ENCODE assay signal across 14 cellular contexts in the genomic region with DNA sequence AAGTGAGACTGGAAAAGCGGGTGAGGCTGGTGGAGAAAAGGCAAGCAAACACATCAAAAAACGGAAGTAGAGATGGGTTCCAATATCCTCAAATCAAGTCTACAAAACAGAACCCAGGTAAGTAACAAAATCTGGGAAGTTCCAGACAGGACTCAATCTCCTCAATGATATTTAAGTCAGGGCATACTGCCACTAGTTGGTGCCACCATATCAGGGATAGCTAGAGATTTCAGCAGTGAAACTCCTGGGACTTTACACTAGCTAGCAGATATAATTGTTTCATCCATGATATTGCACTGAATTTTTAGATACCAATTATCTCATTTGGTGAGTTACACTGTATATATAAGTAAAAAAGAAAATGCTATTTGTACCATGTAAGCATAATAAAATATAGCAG. TPM values are rescaled to one million over a fixed set of nuclear protein-coding genes. Genes with fewer than 3 reads are reported as not detected.
DNase-seq lines count a peak whose midpoint lies in the region; ATAC-seq and TF ChIP-seq lines count a peak whose summit lies in the region.
"Had no signal": no experiment of that assay in that cellular context is flagged by ENCODE, and none has a peak within 500 bp of the region (broad histone marks: within the 10 kb centered on the region; RNA-seq: fewer than 3 reads in every experiment).

No MANE protein-coding gene starts in this region.

- H3K9me3 ChIP-seq in cardiac muscle cell (ENCODE audit: low read depth) (no peaks in the 10 kb centered on the region), right cardiac atrium (ENCODE audit: control insufficient read depth, low read length) (no peaks in the 10 kb centered on the region), aorta (ENCODE audit: control insufficient read depth, low read length) (no peaks in the 10 kb centered on the region), GM23248 (ENCODE audit: low read depth) (no peaks in the 10 kb centered on the region)
- H3K9me3 ChIP-seq: body of pancreas, upper lobe of left lung had no signal

- H3K4me2 ChIP-seq in GM23248 (ENCODE audit: unreplicated experiment): no peak overlapping the region

- H3F3A ChIP-seq in GM23248 (ENCODE audit: insufficient read depth): no peaks in the 10 kb centered on the region

- POLR2A ChIA-PET in RWPE1 (lab: Yijun Ruan, JAX; ENCODE audit: low non-redundant PET): interaction anchor here (0.6 kb wide), 1 partner anchor 52 kb away, joined by 4 read pairs; the partner anchor contains the start of gene EYA3

- H4K20me1 ChIP-seq in GM23248 (ENCODE audit: insufficient read depth): no peaks in the 10 kb centered on the region

- H2AFZ ChIP-seq in GM23248: no peak overlapping the region

- H3K27ac ChIP-seq in cardiac muscle cell (peak overlapping the region; percentile 42), right cardiac atrium (ENCODE audit: low read length) (no peak overlapping the region), RWPE1 (no peak overlapping the region), aorta (ENCODE audit: low read depth in 1 of 2, low read length in 2 of 2) (peak overlapping the region; percentile 32 to 87), GM23248 (no peak overlapping the region)
- H3K27ac ChIP-seq: body of pancreas, upper lobe of left lung had no signal

- ATAC-seq in right cardiac atrium: no peak
- no peak for ATAC-seq in aorta (ENCODE audit: low FRiP score)
- ATAC-seq: body of pancreas had no signal

- H3K27me3 ChIP-seq in cardiac muscle cell (no peaks in the 10 kb centered on the region), right cardiac atrium (ENCODE audit: control insufficient read depth, insufficient read depth) (no peaks in the 10 kb centered on the region), aorta (ENCODE audit: control insufficient read depth in 1 of 2, insufficient read depth in 2 of 2, low read length in 1 of 2) (no peaks in the 10 kb centered on the region), GM23248 (replicated peaks; ENCODE audit: insufficient read depth) (no peaks in the 10 kb centered on the region)
- H3K27me3 ChIP-seq: body of pancreas, upper lobe of left lung had no signal

- in situ Hi-C loops in GM23248 (cut with MboI): no loop called here

- H3K4me3 ChIP-seq in cardiac muscle cell (no peak overlapping the region), right cardiac atrium (ENCODE audit: low read length) (no peak overlapping the region), aorta (ENCODE audit: low read length in 2 of 2) (no peak overlapping the region), GM23248 (no peak overlapping the region)
- H3K4me3 ChIP-seq: body of pancreas, upper lobe of left lung had no signal

- peaks cover 5% of the 10 kb centered on the region for H3K79me2 ChIP-seq in GM23248 (ENCODE audit: insufficient read depth)

- 93% methylated on average over 2 of the region's 2 CpGs for WGBS in right cardiac atrium
- WGBS in aorta, 2 donors: 93 to 94% methylated on average over 2 of the region's 2 CpGs
- WGBS in GM23248 (ENCODE audit: low coverage in 1 of 2, low lambda C conversion rate in 2 of 2, missing lambda C conversion rate in 2 of 2), 2 experiments: 85 to 94% methylated on average over 2 of the region's 2 CpGs

- DNase-seq in cardiac muscle cell (ENCODE audit: low read depth in 1 of 2, low spot score in 1 of 2): no peak
- no peak for DNase-seq in right cardiac atrium
- DNase-seq in RWPE1 (ENCODE audit: low spot score): no peak
- DNase-seq in left kidney (ENCODE audit: low read depth, low spot score): peak; percentile 1
- DNase-seq in aorta: no peak
- no peak for DNase-seq in DMS114 treated with DMSO at 0.1 percent for 48 hours (lab: John Stamatoyannopoulos, UW; ENCODE audit: unreplicated experiment)
- DNase-seq in DMS79 (lab: John Stamatoyannopoulos, UW): no peak
- no peak for DNase-seq in GM23248
- DNase-seq: activated B cell treated with CpG ODN at 0.5 μM for 24 hours; body of pancreas; NCI-H446 treated with DMSO at 0.1 percent for 48 hours; stimulated activated naive CD4-positive, alpha-beta T cell; SW 1271; upper lobe of left lung had no signal

- CTCF ChIA-PET in RWPE1 (lab: Yijun Ruan, JAX): interaction anchor here (1.4 kb wide), 1 partner anchor 172 kb away, joined by 4 read pairs; no protein-coding TSS in a partner anchor

- H3K4me1 ChIP-seq in cardiac muscle cell (ENCODE audit: low read depth): peaks cover 10% of the 10 kb centered on the region
- no peaks in the 10 kb centered on the region for H3K4me1 ChIP-seq in right cardiac atrium (ENCODE audit: control insufficient read depth, insufficient read depth, low read length)
- H3K4me1 ChIP-seq in aorta (ENCODE audit: control insufficient read depth in 1 of 2, insufficient read depth in 2 of 2, low read length in 2 of 2): peaks cover 0 to under 1% of the 10 kb centered on the region in 2 donors
- peaks cover 21% of the 10 kb centered on the region for H3K4me1 ChIP-seq in GM23248 (ENCODE audit: insufficient read depth)
- H3K4me1 ChIP-seq: body of pancreas had no signal

- no peaks in the 10 kb centered on the region for H3K9me2 ChIP-seq in GM23248 (ENCODE audit: insufficient read depth)

- intact Hi-C loops in right cardiac atrium (cut with DNase I) (no loop called here), aorta (cut with DNase I) (no loop called here)

- H3K36me3 ChIP-seq in cardiac muscle cell: peaks cover 19% of the 10 kb centered on the region
- H3K36me3 ChIP-seq in aorta (ENCODE audit: control insufficient read depth in 1 of 2, insufficient read depth in 2 of 2, low read length in 1 of 2): peaks cover 0 to 4% of the 10 kb centered on the region in 2 donors
- no peaks in the 10 kb centered on the region for H3K36me3 ChIP-seq in GM23248 (ENCODE audit: low read depth)

- H3K9ac ChIP-seq in GM23248: no peak overlapping the region

- TF ChIP-seq CTCF in cardiac muscle cell (IDR thresholded peaks at IDR 0.05; ENCODE audit: low read depth, low read length): no peak
- 0 out of 2 replicates have a peak, but pooled peaks have one; percentile 10 for TF ChIP-seq CTCF in RWPE1 (conservative IDR thresholded peaks at IDR 0.05; ENCODE audit: low read depth)

RNA-seq across cellular contexts. Expression of gene EYA3, which starts 52.0 kb away (rescaled TPM):
- total RNA-seq in cardiac muscle cell: 17.6 and 21.7 TPM in 2 replicates
- 15.6 and 19.2 TPM in 2 replicates for polyA plus RNA-seq in cardiac muscle cell
- 10 to 100 TPM; 17.4 to 22.7 (median 19.5) TPM for total RNA-seq in right cardiac atrium
- polyA plus RNA-seq in right cardiac atrium: 5.8 TPM
- 10 to 100 TPM; 20.9 to 25.3 TPM for total RNA-seq in aorta
- polyA plus RNA-seq in aorta: 1 to 10 TPM; 3.4 to 5.0 TPM
- total RNA-seq in GM23248 (2014; rRNA removed; shearing (Covaris generic)): 16.9 and 19.2 TPM in 2 replicates
- polyA plus RNA-seq in GM23248 (2016; fragmentation: Nextera tagmentation; extraction: Ambion mirVana): 8.6 and 9.1 TPM in 2 replicates

Comparison
In these comparisons a context has a peak if more than half of its experiments do, and no peak if none do; other contexts are left out.
1. H3K27ac ChIP-seq: peak in cardiac muscle cell (single experiment) and aorta (2 of 2); none in right cardiac atrium (single experiment), RWPE1 (single experiment) and GM23248 (single experiment).